In the genomic region with DNA sequence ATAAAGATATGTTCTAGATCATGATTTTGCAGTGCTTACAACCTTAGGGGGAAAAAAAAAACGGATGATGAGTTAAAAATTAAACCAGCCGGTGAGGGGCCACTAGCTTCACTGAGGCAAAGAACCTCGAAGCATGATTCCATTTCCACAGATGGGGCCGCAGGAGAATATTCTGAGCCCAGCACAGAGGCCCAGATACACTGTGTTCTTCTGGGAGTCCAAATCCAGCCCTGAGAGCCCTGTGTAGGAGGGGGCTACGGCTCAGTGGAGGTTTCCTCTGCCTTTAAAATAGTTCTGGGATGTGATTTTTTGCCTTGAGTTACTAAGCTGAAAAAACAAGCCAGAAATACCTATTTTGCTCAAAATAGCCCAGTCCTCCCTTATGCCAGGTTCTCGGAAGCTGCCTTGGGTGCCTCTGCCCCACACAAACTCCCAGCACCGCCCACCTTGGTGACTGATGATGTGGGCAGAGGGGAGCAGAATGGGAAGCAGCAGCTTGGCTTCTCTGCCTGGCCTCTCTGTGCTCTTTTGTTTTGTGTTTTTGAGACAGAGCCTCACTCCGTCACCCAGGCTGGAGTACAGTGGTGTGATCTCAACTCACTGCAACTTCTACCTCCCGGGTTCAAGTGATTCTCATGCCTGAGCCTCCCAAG, we compare ENCODE assay signal across 28 cellular contexts.
"Had no signal": no experiment of that assay in that cellular context is flagged by ENCODE, and none has a peak within 500 bp of the region (broad histone marks: within the 10 kb centered on the region; RNA-seq: fewer than 3 reads in every experiment).

No MANE protein-coding gene starts in this region.

- ATAC-seq: activated CD4-positive, alpha-beta T cell treated with anti-CD3 and anti-CD28 coated beads for 36 hours; activated CD8-positive, alpha-beta T cell treated with anti-CD3 and anti-CD28 coated beads, Interleukin-2, amount 10 ng/mL, durations not matched to agents 7 days and 5 days; activated naive CD8-positive, alpha-beta T cell treated with anti-CD3 and anti-CD28 coated beads, Interleukin-2, amount 50 U/mL, for 24 hours; activated T-cell treated with anti-CD3 and anti-CD28 coated beads, Interleukin-2, amount 50 U/mL, for 4 hours; activated T-helper 17 cell treated with anti-CD3 and anti-CD28 coated beads, Interleukin-2, amount 50 U/mL, for 72 hours; body of pancreas; effector memory CD8-positive, alpha-beta T cell; gastroesophageal sphincter; heart right ventricle had no signal

- H3K27me3 Mint-ChIP-seq: activated CD4-positive, alpha-beta memory T cell treated with anti-CD3 and anti-CD28 coated beads for 36 hours; activated CD4-positive, alpha-beta T cell treated with anti-CD3 and anti-CD28 coated beads for 36 hours; activated CD4-positive, alpha-beta T cell treated with anti-CD3 and anti-CD28 coated beads, Interleukin-2, amount 10 ng/mL, durations not matched to agents 24 days and 14 days; activated naive CD4-positive, alpha-beta T cell treated with anti-CD3 and anti-CD28 coated beads, Interleukin-2, amount 50 U/mL, for 24 hours; activated naive CD8-positive, alpha-beta T cell treated with anti-CD3 and anti-CD28 coated beads for 36 hours; activated naive CD8-positive, alpha-beta T cell treated with anti-CD3 and anti-CD28 coated beads, Interleukin-2, amount 50 U/mL, for 24 hours; activated T-helper 17 cell treated with anti-CD3 and anti-CD28 coated beads, Interleukin-2, amount 50 U/mL, for 72 hours had no signal

- H3K4me3 Mint-ChIP-seq: activated CD4-positive, alpha-beta memory T cell treated with anti-CD3 and anti-CD28 coated beads for 36 hours; activated CD4-positive, alpha-beta T cell treated with anti-CD3 and anti-CD28 coated beads for 36 hours; activated CD4-positive, alpha-beta T cell treated with anti-CD3 and anti-CD28 coated beads, Interleukin-2, amount 10 ng/mL, durations not matched to agents 24 days and 14 days; activated CD8-positive, alpha-beta T cell treated with anti-CD3 and anti-CD28 coated beads, Interleukin-2, amount 10 ng/mL, durations not matched to agents 7 days and 5 days; activated naive CD4-positive, alpha-beta T cell treated with anti-CD3 and anti-CD28 coated beads for 36 hours; activated naive CD4-positive, alpha-beta T cell treated with anti-CD3 and anti-CD28 coated beads, Interleukin-2, amount 50 U/mL, for 24 hours; activated naive CD8-positive, alpha-beta T cell treated with anti-CD3 and anti-CD28 coated beads for 36 hours; activated naive CD8-positive, alpha-beta T cell treated with anti-CD3 and anti-CD28 coated beads, Interleukin-2, amount 50 U/mL, for 24 hours; activated T-cell treated with anti-CD3 and anti-CD28 coated beads, Interleukin-2, amount 50 U/mL, for 4 hours; activated T-helper 17 cell treated with anti-CD3 and anti-CD28 coated beads, Interleukin-2, amount 50 U/mL, for 72 hours; effector memory CD8-positive, alpha-beta T cell had no signal

- H3K9me3 ChIP-seq: adrenal gland, body of pancreas, esophagus squamous epithelium, gastroesophageal sphincter had no signal

- H3K36me3 Mint-ChIP-seq: activated CD4-positive, alpha-beta memory T cell treated with anti-CD3 and anti-CD28 coated beads for 36 hours; activated naive CD8-positive, alpha-beta T cell treated with anti-CD3 and anti-CD28 coated beads for 36 hours had no signal

- H3K4me3 ChIP-seq: adrenal gland, body of pancreas, esophagus squamous epithelium, gastroesophageal sphincter, heart right ventricle, hepatocyte had no signal

- H2AFZ ChIP-seq: hepatocyte had no signal

- H3K79me2 ChIP-seq: hepatocyte had no signal

- H3K4me2 ChIP-seq: hepatocyte had no signal

- H3K4me1 Mint-ChIP-seq: activated CD4-positive, alpha-beta T cell treated with anti-CD3 and anti-CD28 coated beads for 36 hours; activated naive CD8-positive, alpha-beta T cell treated with anti-CD3 and anti-CD28 coated beads for 36 hours; activated naive CD8-positive, alpha-beta T cell treated with anti-CD3 and anti-CD28 coated beads, Interleukin-2, amount 50 U/mL, for 24 hours had no signal

- H3K36me3 ChIP-seq: adrenal gland, esophagus squamous epithelium, gastroesophageal sphincter, heart right ventricle had no signal

- H3K27ac ChIP-seq: adrenal gland, body of pancreas, esophagus squamous epithelium, gastroesophageal sphincter, heart right ventricle, hepatocyte had no signal

- H3K4me1 ChIP-seq: adrenal gland, body of pancreas, esophagus squamous epithelium, gastroesophageal sphincter had no signal

- H3K27me3 ChIP-seq: adrenal gland, body of pancreas, esophagus squamous epithelium, gastroesophageal sphincter, heart right ventricle, hepatocyte had no signal

- DNase-seq: activated CD4-positive, alpha-beta memory T cell treated with anti-CD3 and anti-CD28 coated beads for 36 hours; activated CD4-positive, alpha-beta T cell treated with anti-CD3 and anti-CD28 coated beads for 36 hours; activated CD4-positive, alpha-beta T cell treated with anti-CD3 and anti-CD28 coated beads, Interleukin-2, amount 10 ng/mL, durations not matched to agents 24 days and 14 days; activated CD4-positive, CD25-positive, alpha-beta regulatory T cell; activated CD4-positive, CD25-positive, alpha-beta regulatory T cell treated with anti-CD3 and anti-CD28 coated beads, Interleukin-2, amount 50 U/mL, for 72 hours; activated CD8-positive, alpha-beta T cell treated with anti-CD3 and anti-CD28 coated beads, Interleukin-2, amount 10 ng/mL, durations not matched to agents 7 days and 5 days; activated effector memory CD4-positive, alpha-beta T cell treated with anti-CD3 and anti-CD28 coated beads, Interleukin-2, amount 50 U/mL, for 16 hours; activated naive CD4-positive, alpha-beta T cell treated with anti-CD3 and anti-CD28 coated beads for 36 hours; activated naive CD8-positive, alpha-beta T cell treated with anti-CD3 and anti-CD28 coated beads for 36 hours; activated naive CD8-positive, alpha-beta T cell treated with anti-CD3 and anti-CD28 coated beads, Interleukin-2, amount 50 U/mL, for 24 hours; activated T-cell treated with anti-CD3 and anti-CD28 coated beads, Interleukin-2, amount 50 U/mL, for 4 hours; adrenal gland; amygdala; aorta; body of pancreas; caudate nucleus; cortex of kidney; dermis blood vessel endothelial cell; effector CD4-positive, alpha-beta T cell; effector memory CD8-positive, alpha-beta T cell; esophagus squamous epithelium; foreskin melanocyte; heart right ventricle; T-helper 2 cell had no signal

- H3K9me3 Mint-ChIP-seq: activated CD4-positive, alpha-beta memory T cell treated with anti-CD3 and anti-CD28 coated beads for 36 hours; activated naive CD4-positive, alpha-beta T cell treated with anti-CD3 and anti-CD28 coated beads for 36 hours; activated naive CD4-positive, alpha-beta T cell treated with anti-CD3 and anti-CD28 coated beads, Interleukin-2, amount 50 U/mL, for 24 hours; activated naive CD8-positive, alpha-beta T cell treated with anti-CD3 and anti-CD28 coated beads for 36 hours; activated naive CD8-positive, alpha-beta T cell treated with anti-CD3 and anti-CD28 coated beads, Interleukin-2, amount 50 U/mL, for 24 hours; activated T-cell treated with anti-CD3 and anti-CD28 coated beads, Interleukin-2, amount 50 U/mL, for 4 hours; activated T-helper 17 cell treated with anti-CD3 and anti-CD28 coated beads, Interleukin-2, amount 50 U/mL, for 72 hours; effector memory CD8-positive, alpha-beta T cell had no signal

- H3K27ac Mint-ChIP-seq: activated CD4-positive, alpha-beta memory T cell treated with anti-CD3 and anti-CD28 coated beads for 36 hours; activated CD4-positive, alpha-beta T cell treated with anti-CD3 and anti-CD28 coated beads for 36 hours; activated CD4-positive, alpha-beta T cell treated with anti-CD3 and anti-CD28 coated beads, Interleukin-2, amount 10 ng/mL, durations not matched to agents 24 days and 14 days; activated CD8-positive, alpha-beta T cell treated with anti-CD3 and anti-CD28 coated beads, Interleukin-2, amount 10 ng/mL, durations not matched to agents 7 days and 5 days; activated naive CD4-positive, alpha-beta T cell treated with anti-CD3 and anti-CD28 coated beads for 36 hours; activated naive CD4-positive, alpha-beta T cell treated with anti-CD3 and anti-CD28 coated beads, Interleukin-2, amount 50 U/mL, for 24 hours; activated naive CD8-positive, alpha-beta T cell treated with anti-CD3 and anti-CD28 coated beads for 36 hours; activated naive CD8-positive, alpha-beta T cell treated with anti-CD3 and anti-CD28 coated beads, Interleukin-2, amount 50 U/mL, for 24 hours; activated T-helper 17 cell treated with anti-CD3 and anti-CD28 coated beads, Interleukin-2, amount 50 U/mL, for 72 hours; effector memory CD8-positive, alpha-beta T cell had no signal
